13 cellular contexts compared by ENCODE assay signal in genomic region chr12:75656650-75657049, GRCh38.
DNase-seq lines count a peak whose midpoint lies in the region; ATAC-seq, FAIRE-seq and TF ChIP-seq lines count a peak whose summit lies in the region.
"Had no signal": no experiment of that assay in that cellular context is flagged by ENCODE, and none has a peak within 500 bp of the region (broad histone marks: within the 10 kb centered on the region; RNA-seq: fewer than 3 reads in every experiment).

No MANE protein-coding gene starts in this region.

- peak overlapping the region; percentile 16 for H3K4me3 Mint-ChIP-seq in astrocyte (ENCODE audit: unreplicated experiment)
- H3K4me3 Mint-ChIP-seq: CD8-positive, alpha-beta memory T cell; nephron had no signal

- no peak overlapping the region for H3K27ac ChIP-seq in astrocyte (ENCODE audit: low read depth, low read length)
- H3K27ac ChIP-seq in colonic mucosa: no peak overlapping the region

- H3K9ac ChIP-seq in astrocyte (ENCODE audit: low read length) (no peak overlapping the region), colonic mucosa (ENCODE audit: low read depth in 2 of 2, low read length in 2 of 2) (no peak overlapping the region)

- H3K27me3 ChIP-seq in astrocyte (ENCODE audit: insufficient read depth, low read length) (no peaks in the 10 kb centered on the region), colonic mucosa (no peaks in the 10 kb centered on the region)

- H3K9me3 ChIP-seq in astrocyte (ENCODE audit: insufficient read depth, low read depth, low read length) (no peaks in the 10 kb centered on the region), colonic mucosa (no peaks in the 10 kb centered on the region)

- TF ChIP-seq CTCF in astrocyte (IDR thresholded peaks at IDR 0.05; ENCODE audit: insufficient read depth, low read depth, low read length) (no peak), colonic mucosa (IDR thresholded peaks at IDR 0.05) (no peak)

- ATAC-seq in HG03175 (IDR thresholded peaks at IDR 0.05; ENCODE audit: unreplicated experiment) (no peak), HG03095 (IDR thresholded peaks at IDR 0.05; ENCODE audit: unreplicated experiment) (no peak)

- peaks cover 39% of the 10 kb centered on the region for H3K4me1 Mint-ChIP-seq in astrocyte (ENCODE audit: low read depth, unreplicated experiment)

- DNase-seq in AG08395 (ENCODE audit: low spot score) (peak; percentile 78), HS-5 (ENCODE audit: low read depth) (peak; percentile 85), astrocyte (ENCODE audit: low read depth) (peak; percentile 83), islet precursor cell (peak; percentile 92), colonic mucosa (no peak)
- no peak for DNase-seq in central memory CD4-positive, alpha-beta T cell
- DNase-seq: activated CD8-positive, alpha-beta memory T cell treated with anti-CD3 and anti-CD28 coated beads, Interleukin-2, amount 50 U/mL, for 48 hours; CD8-positive, alpha-beta memory T cell; NCI-H82; T-helper 2 cell had no signal

- no peaks in the 10 kb centered on the region for H3K36me3 ChIP-seq in astrocyte (ENCODE audit: insufficient read depth, low read length)
- H3K36me3 ChIP-seq in colonic mucosa: no peaks in the 10 kb centered on the region

- H2AFZ ChIP-seq in astrocyte (ENCODE audit: low read depth, low read length): no peak overlapping the region

- H3K9me3 Mint-ChIP-seq in astrocyte (ENCODE audit: unreplicated experiment): peaks cover 4% of the 10 kb centered on the region
- H3K9me3 Mint-ChIP-seq: CD8-positive, alpha-beta memory T cell had no signal

- intact Hi-C loops in colonic mucosa (cut with DNase I): no loop called here

- no peaks in the 10 kb centered on the region for H4K20me1 ChIP-seq in astrocyte (ENCODE audit: insufficient read depth, low read length)

- H3K79me2 ChIP-seq in astrocyte (ENCODE audit: insufficient read depth, low read length): no peaks in the 10 kb centered on the region

- H3K4me2 ChIP-seq in astrocyte (ENCODE audit: low read length): peak overlapping the region; percentile 16

- FAIRE-seq in astrocyte (lab: Jason Lieb, UNC): peak; percentile 73

- peaks cover 2% of the 10 kb centered on the region for H3K36me3 Mint-ChIP-seq in astrocyte (ENCODE audit: low read depth, unreplicated experiment)
- H3K36me3 Mint-ChIP-seq: CD8-positive, alpha-beta memory T cell had no signal

- H3K27ac Mint-ChIP-seq in astrocyte (ENCODE audit: unreplicated experiment): peak overlapping the region; percentile 92
- H3K27ac Mint-ChIP-seq: CD8-positive, alpha-beta memory T cell; nephron had no signal

- H3K4me1 ChIP-seq in astrocyte (ENCODE audit: insufficient read depth, low read length) (peaks cover 40% of the 10 kb centered on the region), colonic mucosa (no peaks in the 10 kb centered on the region)

- H3K4me3 ChIP-seq in astrocyte (ENCODE audit: insufficient read depth, low read depth, low read length) (no peak overlapping the region), colonic mucosa (no peak overlapping the region)

- no peaks in the 10 kb centered on the region for H3K27me3 Mint-ChIP-seq in astrocyte (ENCODE audit: low read depth, unreplicated experiment)
- H3K27me3 Mint-ChIP-seq: CD8-positive, alpha-beta memory T cell had no signal

Comparison
In these comparisons a context has a peak if more than half of its experiments do, and no peak if none do; other contexts are left out.
1. DNase-seq: peak in AG08395 (single experiment), HS-5 (single experiment), astrocyte (single experiment) and islet precursor cell (single experiment); none in colonic mucosa (single experiment) and central memory CD4-positive, alpha-beta T cell (single experiment).